In the genomic region with DNA sequence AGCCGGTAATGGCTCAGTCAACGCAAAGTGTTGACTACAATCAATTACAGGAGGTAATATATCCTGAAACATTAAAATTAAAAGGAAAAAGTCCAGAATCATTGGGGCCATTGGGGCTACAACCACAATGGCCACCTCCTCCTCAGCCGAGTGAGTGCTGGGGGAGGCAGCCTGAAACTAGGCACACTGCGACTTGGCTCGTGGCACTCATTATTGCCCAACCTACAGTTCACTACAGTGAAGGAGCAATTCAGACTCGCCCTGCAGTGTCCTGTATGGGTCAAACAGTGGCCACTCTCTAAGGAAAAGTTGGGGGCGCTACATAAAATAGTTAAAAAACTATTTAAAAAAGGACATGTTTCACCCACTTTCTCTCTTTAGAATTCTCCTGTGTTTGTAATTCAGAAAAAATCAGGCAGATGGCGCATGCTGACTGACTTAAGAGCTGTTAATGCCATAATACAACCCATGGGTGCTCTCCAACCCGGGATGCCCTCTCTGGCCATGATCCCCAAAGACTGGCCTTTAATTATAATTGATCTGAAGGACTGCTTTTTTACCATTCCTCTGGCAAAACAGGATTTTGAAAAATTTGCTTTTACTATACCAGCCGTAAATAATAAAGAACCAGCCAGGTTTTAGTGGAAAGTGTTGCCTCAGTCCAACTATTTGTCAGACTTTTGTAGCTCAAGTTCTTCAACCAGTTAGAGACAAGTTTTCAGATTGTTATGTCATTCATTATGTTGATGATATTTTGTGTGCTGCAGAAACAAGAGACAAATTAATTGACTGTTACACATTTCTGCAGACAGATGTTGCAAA, we compare ENCODE assay signal across 1 cellular context.
TF ChIP-seq lines count a peak whose summit lies in the region.

No MANE protein-coding gene starts in this region.

TF ChIP-seq in IMR-90, 13 proteins besides CTCF, POLR2A, EP300 and RAD21:
- TF ChIP-seq SMC3 (IDR thresholded peaks at IDR 0.05; ENCODE audit: low read depth, low read length) = peak; percentile 32; the same call in 1 of the 2 replicates
